10 cellular contexts compared by ENCODE assay signal in the genomic region with DNA sequence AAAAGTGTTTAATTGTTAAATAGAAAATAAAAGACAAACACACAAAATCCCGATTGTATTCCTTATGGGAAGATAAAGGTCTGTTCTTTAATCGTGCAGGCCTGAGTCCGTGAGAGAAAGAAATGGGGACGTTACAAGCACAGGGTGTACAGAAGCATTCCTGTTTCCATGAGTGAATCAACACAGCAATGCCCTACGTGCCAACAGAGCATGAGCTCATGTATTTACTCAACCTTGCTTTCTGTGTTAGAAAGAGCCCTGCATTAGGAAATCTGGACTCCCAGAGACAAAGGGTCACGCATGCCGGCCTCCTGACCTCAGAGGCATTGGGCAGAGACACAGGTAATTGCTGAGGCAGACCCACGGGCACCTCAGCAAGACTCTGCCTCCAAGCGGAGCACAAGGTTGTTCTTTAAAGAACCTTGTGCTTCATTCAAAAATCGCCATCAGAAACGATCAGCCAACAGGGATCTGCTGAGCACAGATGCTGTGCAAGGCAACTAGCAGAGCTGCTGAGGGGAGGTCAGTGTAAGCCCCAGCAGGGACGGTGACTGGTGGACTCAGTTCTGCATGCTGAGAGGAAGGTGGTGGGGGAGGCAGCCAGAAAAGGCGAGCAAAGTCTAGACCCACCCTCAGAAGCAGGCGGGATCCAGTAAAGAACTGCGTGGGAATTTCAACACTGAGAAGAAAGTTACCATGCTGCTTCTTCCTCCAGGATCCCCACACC.
DNase-seq lines count a peak whose midpoint lies in the region; ATAC-seq and TF ChIP-seq lines count a peak whose summit lies in the region.
"Had no signal": no experiment of that assay in that cellular context is flagged by ENCODE, and none has a peak within 500 bp of the region (broad histone marks: within the 10 kb centered on the region; RNA-seq: fewer than 3 reads in every experiment).

No MANE protein-coding gene starts in this region.

- ATAC-seq in Right ventricle myocardium superior (ENCODE audit: poor library complexity): peak; percentile 81
- ATAC-seq in lower lobe of right lung: peak; percentile 94 to 97
- ATAC-seq in aorta (ENCODE audit: low FRiP score): peak; percentile 87
- ATAC-seq in HG03135 (IDR thresholded peaks at IDR 0.05; ENCODE audit: unreplicated experiment): no peak

- DNase-seq in Right ventricle myocardium superior (no peak), cardiac septum (ENCODE audit: low spot score) (no peak), dermis blood vessel endothelial cell (peak; percentile 95), lower lobe of right lung (peak; percentile 66), aorta (peak; percentile 73 to 80), activated T-cell treated with anti-CD3 and anti-CD28 coated beads for 4 hours (no peak)
- no peak for DNase-seq in activated CD4-positive, alpha-beta T cell treated with anti-CD3 and anti-CD28 coated beads, Interleukin-2, amount 50 U/mL, for 1 hour
- DNase-seq: activated effector memory CD4-positive, alpha-beta T cell treated with Interleukin-2 at 50 U/mL for 16 hours had no signal

- intact Hi-C loops in Right ventricle myocardium superior (cut with DNase I): no loop called here
- intact Hi-C loops in cardiac septum (cut with DNase I): no loop called here
- intact Hi-C loops in lower lobe of right lung (cut with DNase I): no loop called here
- intact Hi-C loops in aorta (cut with DNase I): no loop called here

- H3K27me3 ChIP-seq in lower lobe of right lung (ENCODE audit: low read depth): no peaks in the 10 kb centered on the region
- no peaks in the 10 kb centered on the region for H3K27me3 ChIP-seq in aorta (ENCODE audit: control insufficient read depth in 1 of 2, insufficient read depth in 2 of 2, low read length in 1 of 2)

- peaks cover 20% of the 10 kb centered on the region for H3K4me1 ChIP-seq in lower lobe of right lung
- peaks cover 0 to 13% of the 10 kb centered on the region in 2 donors for H3K4me1 ChIP-seq in aorta (ENCODE audit: control insufficient read depth in 1 of 2, insufficient read depth in 2 of 2, low read length in 2 of 2)

- H3K9me3 ChIP-seq in lower lobe of right lung (no peaks in the 10 kb centered on the region), aorta (ENCODE audit: control insufficient read depth, low read length) (no peaks in the 10 kb centered on the region)

- WGBS in aorta, 2 donors: 11 to 14% methylated on average over 15 of the region's 15 CpGs

- H3K4me3 ChIP-seq in lower lobe of right lung: no peak overlapping the region
- H3K4me3 ChIP-seq in aorta (ENCODE audit: low read length in 2 of 2): no peak overlapping the region
- H3K4me3 ChIP-seq: SK-N-MC had no signal

- H3K36me3 ChIP-seq in lower lobe of right lung: peaks cover 57% of the 10 kb centered on the region
- peaks cover 0 to 2% of the 10 kb centered on the region in 2 donors for H3K36me3 ChIP-seq in aorta (ENCODE audit: control insufficient read depth in 1 of 2, insufficient read depth in 2 of 2, low read length in 1 of 2)

- H3K27ac ChIP-seq in lower lobe of right lung: peak overlapping the region; percentile 56
- peak overlapping the region; percentile 20 to 80 for H3K27ac ChIP-seq in aorta (ENCODE audit: low read depth in 1 of 2, low read length in 2 of 2)
- H3K27ac ChIP-seq: SK-N-MC had no signal

- TF ChIP-seq CTCF in lower lobe of right lung (IDR thresholded peaks at IDR 0.05): no peak

Comparison
In these comparisons a context has a peak if more than half of its experiments do, and no peak if none do; other contexts are left out.
1. DNase-seq: peak in dermis blood vessel endothelial cell (single experiment), lower lobe of right lung (single experiment) and aorta (2 of 2); none in Right ventricle myocardium superior (single experiment), cardiac septum (single experiment), activated T-cell treated with anti-CD3 and anti-CD28 coated beads for 4 hours (single experiment) and activated CD4-positive, alpha-beta T cell treated with anti-CD3 and anti-CD28 coated beads, Interleukin-2, amount 50 U/mL, for 1 hour (single experiment).